ENCODE assay signal across 8 cellular contexts in the genomic region with DNA sequence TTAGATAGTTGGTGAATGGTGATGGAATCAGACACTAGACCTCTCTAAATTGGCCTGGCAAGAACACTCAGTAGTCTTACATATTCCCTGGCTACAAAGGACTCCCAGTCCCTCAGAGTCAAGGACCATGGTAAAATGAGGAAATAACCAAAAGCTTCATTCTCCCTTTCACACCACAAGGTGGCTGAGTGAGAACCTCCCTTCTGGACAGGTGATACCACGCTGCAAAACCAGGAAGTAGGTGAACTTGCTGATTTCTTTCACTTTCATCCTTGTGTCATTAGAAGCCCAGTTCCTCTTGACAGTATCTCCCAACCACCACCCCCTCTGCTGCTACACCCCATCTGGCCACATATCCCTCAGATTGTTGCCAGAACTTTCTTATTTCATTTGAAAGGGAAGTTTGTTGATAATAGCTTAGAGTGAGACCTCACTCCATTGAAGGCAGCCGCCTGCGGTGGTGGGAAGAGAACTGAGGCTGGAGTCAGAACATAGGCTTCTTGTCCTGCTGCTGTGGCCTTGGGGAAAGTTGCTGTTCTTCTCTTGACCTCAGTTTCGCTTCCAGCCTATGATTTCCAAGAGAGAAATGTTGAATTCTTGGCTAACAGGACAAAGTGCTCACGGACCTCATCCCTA.
DNase-seq lines count a peak whose midpoint lies in the region; ATAC-seq, FAIRE-seq and TF ChIP-seq lines count a peak whose summit lies in the region.

No MANE protein-coding gene starts in this region.

- H3K4me1 ChIP-seq in pancreas (no peaks in the 10 kb centered on the region), SK-N-SH (ENCODE audit: control insufficient read depth in 1 of 2, insufficient read depth in 2 of 2, low read depth in 1 of 2, low read length in 1 of 2) (peaks cover 0 to 4% of the 10 kb centered on the region in 2 experiments; a peak in 1 of 4 replicates), gastrocnemius medialis (peaks cover 0 to 6% of the 10 kb centered on the region in 2 donors), breast epithelium (no peaks in the 10 kb centered on the region)

- TF ChIP-seq POLR2A in gastrocnemius medialis (IDR thresholded peaks at IDR 0.05) = no peak
- no peak for TF ChIP-seq POLR2A in breast epithelium (IDR thresholded peaks at IDR 0.05)

- peaks cover 30 to 36% (median 35%) of the 10 kb centered on the region in 3 donors for H3K4me1 Mint-ChIP-seq in T-cell

- POLR2A ChIA-PET in T-cell (lab: Charles Lee) (no interaction called here), SK-N-SH (lab: Yijun Ruan, JAX) (no interaction called here)

- H3K4me3 Mint-ChIP-seq in T-cell = peak overlapping the region; percentile 14 to 36 (median 32)

- no peak overlapping the region for H3K27ac ChIP-seq in pancreas
- no peak overlapping the region for H3K27ac ChIP-seq in SK-N-SH (ENCODE audit: low read depth in 2 of 2, low read length in 1 of 2)
- H3K27ac ChIP-seq in gastrocnemius medialis = peak overlapping the region in 1 of 4 donors; percentile 15
- H3K27ac ChIP-seq in breast epithelium = no peak overlapping the region

- no peaks in the 10 kb centered on the region for H3F3A ChIP-seq in SK-N-SH (replicated peaks; ENCODE audit: insufficient read depth)

- intact Hi-C loops in pancreas (cut with DNase I) (no loop called here), gastrocnemius medialis (cut with DNase I; ENCODE audit: low total_unique reads) (no loop called here), breast epithelium (cut with DNase I; ENCODE audit: low total_unique reads) (no loop called here)

- no peak for TF ChIP-seq RAD21 in SK-N-SH (IDR thresholded peaks at IDR 0.05; ENCODE audit: low read length)

- TF ChIP-seq CTCF in pancreas (IDR thresholded peaks at IDR 0.05) (no peak), SK-N-SH (IDR thresholded peaks at IDR 0.05) (no peak), gastrocnemius medialis (IDR thresholded peaks at IDR 0.05 in 4 of 5, conservative IDR thresholded peaks at IDR 0.05 in 1 of 5) (no peak), breast epithelium (IDR thresholded peaks at IDR 0.05) (no peak)

- H3K9me3 Mint-ChIP-seq in T-cell = peaks cover 0 to 4% (median 3%) of the 10 kb centered on the region in 3 donors

- H3K27me3 ChIP-seq in pancreas (no peaks in the 10 kb centered on the region), SK-N-SH (ENCODE audit: insufficient read depth) (no peaks in the 10 kb centered on the region), gastrocnemius medialis (no peaks in the 10 kb centered on the region), breast epithelium (peaks cover 0 to 11% of the 10 kb centered on the region in 2 donors)

- no peaks in the 10 kb centered on the region for H3K9me2 ChIP-seq in SK-N-SH

- WGBS in pancreas, 2 donors = 67 to 70% methylated on average over 5 of the region's 5 CpGs
- WGBS in SK-N-SH (ENCODE audit: low lambda C conversion rate) = 31% methylated on average over 5 of the region's 5 CpGs

- peaks cover 5% of the 10 kb centered on the region in 2 donors for H3K27me3 Mint-ChIP-seq in T-cell

- in situ Hi-C loops in gastrocnemius medialis (cut with MboI; ENCODE audit: low sequenced_read_pairs in 4 of 4) = no loop called here

- no peaks in the 10 kb centered on the region for H3K9me3 ChIP-seq in pancreas
- H3K9me3 ChIP-seq in SK-N-SH = no peaks in the 10 kb centered on the region
- H3K9me3 ChIP-seq in gastrocnemius medialis = no peaks in the 10 kb centered on the region
- peaks cover under 1 to 6% of the 10 kb centered on the region in 2 donors for H3K9me3 ChIP-seq in breast epithelium

- TF ChIP-seq EP300 in SK-N-SH (IDR thresholded peaks at IDR 0.05; ENCODE audit: borderline replicate concordance in 1 of 2, low read depth in 1 of 2, low read length in 1 of 2) = no peak

- no peaks in the 10 kb centered on the region for H3K79me2 ChIP-seq in SK-N-SH (ENCODE audit: insufficient read depth)

- FAIRE-seq in pancreas (lab: Jason Lieb, UNC) = no peak

- no peaks in the 10 kb centered on the region for H4K20me1 ChIP-seq in SK-N-SH (ENCODE audit: insufficient read depth)

- no peaks in the 10 kb centered on the region for H3K36me3 ChIP-seq in pancreas
- H3K36me3 ChIP-seq in SK-N-SH (replicated peaks in 1 of 2; ENCODE audit: control insufficient read depth in 1 of 2, insufficient read depth in 2 of 2, low read length in 1 of 2) = no peaks in the 10 kb centered on the region
- no peaks in the 10 kb centered on the region for H3K36me3 ChIP-seq in gastrocnemius medialis
- no peaks in the 10 kb centered on the region for H3K36me3 ChIP-seq in breast epithelium

- H2AFZ ChIP-seq in SK-N-SH (ENCODE audit: low read depth) = no peak overlapping the region

- no peak overlapping the region for H3K4me3 ChIP-seq in pancreas
- no peak overlapping the region for H3K4me3 ChIP-seq in SK-N-SH (ENCODE audit: low read depth in 2 of 2, low read length in 1 of 2)
- no peak overlapping the region for H3K4me3 ChIP-seq in gastrocnemius medialis
- H3K4me3 ChIP-seq in breast epithelium = no peak overlapping the region

- CTCF ChIA-PET in T-cell (lab: Charles Lee) (no interaction called here), SK-N-SH (lab: Yijun Ruan, JAX) (interaction anchor here (1.2 kb wide), 1 partner anchor 9 kb away, joined by 3 read pairs; no protein-coding TSS in a partner anchor)

- no peaks in the 10 kb centered on the region for H3K36me3 Mint-ChIP-seq in T-cell

- DNase-seq in DMS153 (lab: John Stamatoyannopoulos, UW) = peak; percentile 83
- DNase-seq in T-cell = peak in 3 of 34 experiments; percentile 9 to 16 (median 14)
- DNase-seq in pancreas = peak in 1 of 6 donors; percentile 12
- no peak for DNase-seq in SK-N-SH
- DNase-seq in gastrocnemius medialis = no peak
- DNase-seq in breast epithelium (ENCODE audit: low spot score in 2 of 2) = no peak

- ATAC-seq in GM19035 (IDR thresholded peaks at IDR 0.05; ENCODE audit: unreplicated experiment) (peak; percentile 77), HG03066 (IDR thresholded peaks at IDR 0.05; ENCODE audit: low read depth, unreplicated experiment) (peak; percentile 59), T-cell (replicated peaks in 1 of 4) (peak in 3 of 4 experiments; percentile 40 to 52 (median 48)), pancreas (peak; percentile 61 to 90 (median 82)), gastrocnemius medialis (no peak)

- peak overlapping the region; percentile 4 to 56 for H3K27ac Mint-ChIP-seq in T-cell

- no peak overlapping the region for H3K4me2 ChIP-seq in SK-N-SH

- no peak overlapping the region for H3K9ac ChIP-seq in SK-N-SH

TF ChIP-seq in SK-N-SH, 30 proteins besides CTCF, POLR2A, EP300 and RAD21:
- TF ChIP-seq, protein P1, sequence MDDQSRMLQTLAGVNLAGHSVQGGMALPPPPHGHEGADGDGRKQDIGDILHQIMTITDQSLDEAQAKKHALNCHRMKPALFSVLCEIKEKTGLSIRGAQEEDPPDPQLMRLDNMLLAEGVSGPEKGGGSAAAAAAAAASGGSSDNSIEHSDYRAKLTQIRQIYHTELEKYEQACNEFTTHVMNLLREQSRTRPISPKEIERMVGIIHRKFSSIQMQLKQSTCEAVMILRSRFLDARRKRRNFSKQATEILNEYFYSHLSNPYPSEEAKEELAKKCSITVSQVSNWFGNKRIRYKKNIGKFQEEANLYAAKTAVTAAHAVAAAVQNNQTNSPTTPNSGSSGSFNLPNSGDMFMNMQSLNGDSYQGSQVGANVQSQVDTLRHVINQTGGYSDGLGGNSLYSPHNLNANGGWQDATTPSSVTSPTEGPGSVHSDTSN (IDR thresholded peaks at IDR 0.05) = no peak
- TF ChIP-seq MEF2A (IDR thresholded peaks at IDR 0.05; ENCODE audit: borderline replicate concordance, low read depth) (no peak), NRF1 (IDR thresholded peaks at IDR 0.05; ENCODE audit: low read depth, low read length) (no peak), GATA2 (CRISPR knock-in tag; IDR thresholded peaks at IDR 0.05) (no peak), CHD2 (IDR thresholded peaks at IDR 0.05; ENCODE audit: low read length, partially characterized antibody) (no peak), YY1 (IDR thresholded peaks at IDR 0.05; ENCODE audit: low read depth) (no peak), TEAD4 (IDR thresholded peaks at IDR 0.05; ENCODE audit: borderline replicate concordance, insufficient read depth) (no peak), RFX5 (IDR thresholded peaks at IDR 0.05; ENCODE audit: low read length) (no peak), IRF3 (IDR thresholded peaks at IDR 0.05; ENCODE audit: low read depth, low read length) (no peak), FOXM1 (IDR thresholded peaks at IDR 0.05; ENCODE audit: low read depth) (no peak)

Comparison
In these comparisons a context has a peak if more than half of its experiments do, and no peak if none do; other contexts are left out.
1. ATAC-seq: peak in GM19035 (single experiment), HG03066 (single experiment), T-cell (3 of 4) and pancreas (4 of 4); none in gastrocnemius medialis (0 of 2).